8 cellular contexts compared by ENCODE assay signal in genomic region chr19:10195199-10195519, GRCh38. TPM values are rescaled to one million over a fixed set of nuclear protein-coding genes. Genes with fewer than 3 reads are reported as not detected.
DNase-seq lines count a peak whose midpoint lies in the region; ATAC-seq and TF ChIP-seq lines count a peak whose summit lies in the region.

No MANE protein-coding gene starts in this region.

- H3K36me3 Mint-ChIP-seq in IgD-negative memory B cell, result no peaks in the 10 kb centered on the region

- H3K4me1 ChIP-seq in duodenal mucosa (ENCODE audit: control insufficient read depth in 1 of 2, insufficient read depth in 2 of 2, low read length in 2 of 2) (peaks cover 8 to 21% of the 10 kb centered on the region in 2 donors), ovary (ENCODE audit: insufficient read depth) (peaks cover 4% of the 10 kb centered on the region), foreskin keratinocyte (peaks cover 6% of the 10 kb centered on the region)

- DNase-seq in GM12865 (ENCODE audit: low read depth), result no peak
- no peak for DNase-seq in ovary
- DNase-seq in NCI-H2196 treated with DMSO at 0.1 percent for 48 hours (lab: John Stamatoyannopoulos, UW; ENCODE audit: unreplicated experiment), result no peak
- DNase-seq in GDM1 (lab: John Stamatoyannopoulos, UW), result no peak
- no peak for DNase-seq in foreskin keratinocyte
- DNase-seq in EL, result no peak

- H3K36me3 ChIP-seq in duodenal mucosa (ENCODE audit: control insufficient read depth in 1 of 2, insufficient read depth in 2 of 2, low read length in 2 of 2) (peaks cover 0 to 2% of the 10 kb centered on the region in 2 donors), ovary (no peaks in the 10 kb centered on the region)

- H3K27me3 Mint-ChIP-seq in IgD-negative memory B cell, result no peaks in the 10 kb centered on the region

- H3K9me3 Mint-ChIP-seq in IgD-negative memory B cell, result no peaks in the 10 kb centered on the region

- peak overlapping the region; percentile 89 to 99 (median 94) for H3K4me3 Mint-ChIP-seq in IgD-negative memory B cell

- H3K4me1 Mint-ChIP-seq in IgD-negative memory B cell, result peaks cover 16 to 27% (median 23%) of the 10 kb centered on the region in 3 donors

- intact Hi-C loops in ovary (cut with DNase I), result loop anchor here in 1 of 4 donors (10.0 kb wide), 1 partner anchor 60 kb away; the partner anchor contains the start of gene MRPL4

- H3K9ac ChIP-seq in duodenal mucosa (ENCODE audit: low read depth in 1 of 2, low read length in 2 of 2), result peak overlapping the region; percentile 68 to 79

- peak overlapping the region in 2 of 3 donors; percentile 79 to 93 for H3K27ac Mint-ChIP-seq in IgD-negative memory B cell

- TF ChIP-seq CTCF in GM12865 (IDR thresholded peaks at IDR 0.05; ENCODE audit: insufficient read depth, low read depth, low read length, missing control alignments) (no peak), ovary (IDR thresholded peaks at IDR 0.05) (no peak), foreskin keratinocyte (conservative IDR thresholded peaks at IDR 0.05) (no peak)

- H3K27me3 ChIP-seq in duodenal mucosa (ENCODE audit: control insufficient read depth in 1 of 2, insufficient read depth in 2 of 2, low read length in 2 of 2) (no peaks in the 10 kb centered on the region), ovary (no peaks in the 10 kb centered on the region), foreskin keratinocyte (no peaks in the 10 kb centered on the region)

- H3K9me3 ChIP-seq in duodenal mucosa (ENCODE audit: control insufficient read depth in 1 of 2, low read length in 2 of 2) (no peaks in the 10 kb centered on the region), ovary (no peaks in the 10 kb centered on the region)

- no peak for TF ChIP-seq POLR2A in ovary (IDR thresholded peaks at IDR 0.05)

- no peak for ATAC-seq in foreskin keratinocyte

- H3K27ac ChIP-seq in duodenal mucosa (ENCODE audit: low read depth, low read length) (no peak overlapping the region), ovary (peak overlapping the region in 1 of 2 donors; percentile 69), foreskin keratinocyte (no peak overlapping the region)

- whole genome bisulfite sequencing in ovary, 3 donors, result 14 to 25% (median 16%) methylated on average over 6 of the region's 6 CpGs

- TF ChIP-seq EP300 in ovary (IDR thresholded peaks at IDR 0.05), result no peak

- H3K4me3 ChIP-seq in GM12865 (ENCODE audit: low read depth, low read length) (peak overlapping the region; percentile 86), duodenal mucosa (ENCODE audit: low read depth in 1 of 2, low read length in 2 of 2) (peak overlapping the region; percentile 81 to 88), ovary (peak overlapping the region; percentile 68)

RNA-seq across cellular contexts. Expression of gene DNMT1, which starts 0.4 kb away (rescaled TPM):
- polyA plus RNA-seq in IgD-negative memory B cell, result 74.6 TPM
- total RNA-seq in ovary, result 10 to 100 TPM; 28.1 to 74.2 (median 41.8) TPM
- polyA plus RNA-seq in ovary, result 10 to 100 TPM; 19.8 to 60.2 TPM
- total RNA-seq in foreskin keratinocyte, result 138 and 160 TPM in 2 replicates
- polyA plus RNA-seq in foreskin keratinocyte, result 87.8 and 110 TPM in 2 replicates

RNA-seq across cellular contexts. Expression of gene S1PR2, which starts 36.0 kb away (rescaled TPM):
- polyA plus RNA-seq in IgD-negative memory B cell (0.20 TPM), ovary (1 to 10 TPM; 4.9 to 5.1 TPM), foreskin keratinocyte (2.2 and 2.5 TPM in 2 replicates)
- total RNA-seq in ovary (10 to 100 TPM in 4 of 7 donors, 1 to 10 TPM in 3; 3.6 to 25.9 (median 12.7) TPM), foreskin keratinocyte (3.4 and 4.7 TPM in 2 replicates)

RNA-seq across cellular contexts. Expression of gene MRPL4, which starts 56.9 kb away (rescaled TPM):
- polyA plus RNA-seq in IgD-negative memory B cell (48.8 TPM), ovary (10 to 100 TPM in 1 of 2 donors, 1 to 10 TPM in 1; 4.7 to 60.6 TPM), foreskin keratinocyte (123 and 127 TPM in 2 replicates)
- total RNA-seq in ovary (10 to 100 TPM; 42.2 to 73.3 (median 58.9) TPM), foreskin keratinocyte (80.3 and 94.6 TPM in 2 replicates)
